In the genomic region with DNA sequence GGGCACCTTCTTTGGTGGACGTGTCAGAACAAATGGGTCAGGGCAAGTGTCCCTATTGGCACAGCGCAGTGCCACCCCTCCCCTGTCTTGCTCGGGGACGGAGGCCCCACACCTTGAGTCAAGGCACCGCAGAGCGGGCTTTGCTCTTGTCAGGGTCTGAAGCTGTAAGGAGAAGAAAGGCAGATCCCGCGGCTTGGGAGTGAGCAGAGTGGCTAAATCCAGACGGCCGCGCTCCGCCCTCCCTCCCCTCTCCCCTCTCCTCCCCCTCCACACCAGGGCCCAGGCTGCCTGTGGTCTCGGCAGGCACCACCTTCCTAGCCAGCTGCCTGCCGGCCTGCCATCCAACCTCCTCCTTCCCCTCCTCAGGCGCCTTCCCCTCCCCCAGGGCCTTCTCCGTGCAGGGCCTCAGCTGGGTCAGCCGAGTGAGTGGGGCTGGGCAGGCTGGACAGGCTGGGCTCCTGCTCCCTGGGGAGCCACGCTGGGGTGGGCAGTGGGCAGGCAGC, we compare ENCODE assay signal across 11 cellular contexts. TPM values are rescaled to one million over a fixed set of nuclear protein-coding genes. Genes with fewer than 3 reads are reported as not detected.
A peak's percentile ranks its signal among the peaks of the same experiment; 100 is the strongest.
DNase-seq lines count a peak whose midpoint lies in the region; ATAC-seq, FAIRE-seq and TF ChIP-seq lines count a peak whose summit lies in the region.
"Had no signal": no experiment of that assay in that cellular context is flagged by ENCODE, and none has a peak within 500 bp of the region (broad histone marks: within the 10 kb centered on the region; RNA-seq: fewer than 3 reads in every experiment).

No MANE protein-coding gene starts in this region.

- TF ChIP-seq CTCF in Panc1 (IDR thresholded peaks at IDR 0.05) (no peak), glutamatergic neuron (IDR thresholded peaks at IDR 0.05; ENCODE audit: partially characterized antibody, unreplicated experiment) (no peak), omental fat pad (IDR thresholded peaks at IDR 0.05) (no peak)

- no peaks in the 10 kb centered on the region for H3K36me3 Mint-ChIP-seq in glutamatergic neuron (ENCODE audit: unreplicated experiment)

- H3K9me3 ChIP-seq in BLaER1 = no peaks in the 10 kb centered on the region
- no peaks in the 10 kb centered on the region for H3K9me3 ChIP-seq in Panc1 (ENCODE audit: control insufficient read depth, insufficient read depth, low read depth, low read length)

- peak overlapping the region; percentile 96 for H3K27ac Mint-ChIP-seq in glutamatergic neuron (ENCODE audit: unreplicated experiment)

- H3K36me3 ChIP-seq in BLaER1 (0 out of 2 replicates have a peak, but pooled peaks cover 11% of the 10 kb centered on the region), Panc1 (ENCODE audit: control insufficient read depth, insufficient read depth, low read length) (no peaks in the 10 kb centered on the region)

- no peak for DNase-seq in Panc1 (ENCODE audit: low read depth, low spot score)
- peak; percentile 91 for DNase-seq in glutamatergic neuron
- no peak for DNase-seq in omental fat pad (ENCODE audit: low spot score)
- no peak for DNase-seq in GM12892 (ENCODE audit: insufficient read length)
- DNase-seq: DMS153 had no signal

- no TSS peak for BruUV-seq in Panc1 (replicated peaks; lab: Mats Ljungman, UMichigan)

- H3K27ac ChIP-seq in BLaER1 (peak overlapping the region; percentile 88), Panc1 (ENCODE audit: low read length) (no peak overlapping the region)

- H4K20me1 ChIP-seq in BLaER1 = no peaks in the 10 kb centered on the region

- no peak for FAIRE-seq in GM12892 (lab: Jason Lieb, UNC)

- CTCF ChIA-PET in Panc1 (lab: Charles Lee) = no interaction called here

- intact Hi-C loops in Panc1 (cut with micrococcal nuclease; ENCODE audit: unreplicated experiment) = no loop called here

- H3K4me2 ChIP-seq in BLaER1 = peak overlapping the region; percentile 95

- H3K27me3 Mint-ChIP-seq in glutamatergic neuron (ENCODE audit: unreplicated experiment) = peaks cover 4% of the 10 kb centered on the region

- peaks cover 19% of the 10 kb centered on the region for H3K4me1 Mint-ChIP-seq in glutamatergic neuron (ENCODE audit: low read depth, unreplicated experiment)

- peak overlapping the region; percentile 65 for H3K4me3 Mint-ChIP-seq in glutamatergic neuron (ENCODE audit: unreplicated experiment)

- no peaks in the 10 kb centered on the region for H3K27me3 ChIP-seq in BLaER1
- H3K27me3 ChIP-seq in Panc1 (ENCODE audit: control insufficient read depth, insufficient read depth, low read length) = no peaks in the 10 kb centered on the region

- peaks cover 6% of the 10 kb centered on the region for H3K9me3 Mint-ChIP-seq in glutamatergic neuron (ENCODE audit: unreplicated experiment)

- peaks cover 78% of the 10 kb centered on the region for H3K4me1 ChIP-seq in BLaER1
- peaks cover 3% of the 10 kb centered on the region; the same call in 1 of the 2 replicates for H3K4me1 ChIP-seq in Panc1 (ENCODE audit: control insufficient read depth, insufficient read depth, low read length)

- H3K4me3 ChIP-seq in BLaER1 = peak overlapping the region; percentile 52
- no peak overlapping the region for H3K4me3 ChIP-seq in Panc1 (ENCODE audit: low read depth in 2 of 2, low read length in 2 of 2)

- in situ Hi-C loops in Panc1 (cut with HindIII; ENCODE audit: low pct_unique_long_range_greater_than_20kb, low sequenced_read_pairs) = no loop called here

- POLR2A ChIA-PET in Panc1 (lab: Charles Lee) = no interaction called here

- TF ChIP-seq POLR2A in GM12892 (IDR thresholded peaks at IDR 0.05; ENCODE audit: low read depth, low read length) = no peak

- H3K9ac ChIP-seq in BLaER1 = peak overlapping the region; percentile 71; the same call in 1 of the 2 replicates

- ATAC-seq in Panc1 (peak; percentile 13; the same call in 1 of the 2 replicates), omental fat pad (ENCODE audit: low FRiP score) (peak; percentile 50), HG02885 (IDR thresholded peaks at IDR 0.05; ENCODE audit: poor library complexity, unreplicated experiment) (no peak), HG02852 (IDR thresholded peaks at IDR 0.05; ENCODE audit: unreplicated experiment) (no peak), HG02623 (IDR thresholded peaks at IDR 0.05; ENCODE audit: unreplicated experiment) (no peak)
- ATAC-seq: HCT116 had no signal

RNA-seq across cellular contexts. Expression of a gene that starts 25.8 kb away (rescaled TPM):
- 3.4 TPM for total RNA-seq in Panc1 (2021; ENCODE audit: unreplicated experiment)
- 2.7 TPM for polyA plus RNA-seq in Panc1 (2012; ENCODE audit: insufficient read length)
- total RNA-seq in glutamatergic neuron (ENCODE audit: unreplicated experiment) = 92.9 TPM
- 10 to 100 TPM; 12.4 to 28.9 (median 17.7) TPM for total RNA-seq in omental fat pad
- not detected for polyA plus RNA-seq in GM12892 (2012; ENCODE audit: missing spikeins)

RNA-seq across cellular contexts. Expression of a gene that starts 38.2 kb away (rescaled TPM):
- 66.2 TPM for total RNA-seq in Panc1 (2021; ENCODE audit: unreplicated experiment)
- polyA plus RNA-seq in Panc1 (2012; ENCODE audit: insufficient read length) = 91.4 TPM
- 23.2 TPM for total RNA-seq in glutamatergic neuron (ENCODE audit: unreplicated experiment)
- total RNA-seq in omental fat pad = 10 to 100 TPM; 22.6 to 37.8 (median 29.4) TPM
- polyA plus RNA-seq in GM12892 (2012; ENCODE audit: missing spikeins) = 26.6 TPM

RNA-seq across cellular contexts. Expression of a gene that starts 42.3 kb away (rescaled TPM):
- total RNA-seq in Panc1 (2021; ENCODE audit: unreplicated experiment) (0.69 TPM), glutamatergic neuron (ENCODE audit: unreplicated experiment) (1.3 TPM), omental fat pad (100 to 1,000 TPM in 3 of 4 donors, 10 to 100 TPM in 1; 39.4 to 292 (median 182) TPM)
- 0.19 TPM for polyA plus RNA-seq in Panc1 (2012; ENCODE audit: insufficient read length)
- not detected for polyA plus RNA-seq in GM12892 (2012; ENCODE audit: missing spikeins)
- total RNA-seq: glomerular endothelial cell had no signal

RNA-seq across cellular contexts. Expression of a gene that starts 53.8 kb away (rescaled TPM):
- total RNA-seq in Panc1 (2021; ENCODE audit: unreplicated experiment) (0.21 TPM), glutamatergic neuron (ENCODE audit: unreplicated experiment) (5.4 TPM), omental fat pad (under 1 TPM in 2 of 4 donors, not detected in 2; 0.12 to 0.19 TPM)
- not detected for polyA plus RNA-seq in Panc1 (2012; ENCODE audit: insufficient read length)
- not detected for polyA plus RNA-seq in GM12892 (2012; ENCODE audit: missing spikeins)
- total RNA-seq: glomerular endothelial cell had no signal

Comparison
In these comparisons a context has a peak if more than half of its experiments do, and no peak if none do; other contexts are left out.
1. ATAC-seq: peak in Panc1 (single experiment) and omental fat pad (single experiment); none in HG02885 (single experiment), HG02852 (single experiment) and HG02623 (single experiment).
2. RNA of a gene that starts 42.3 kb away (total RNA-seq): 39.4 to 292 TPM in omental fat pad; 1.3 TPM in glutamatergic neuron (single experiment) and 0.69 TPM in Panc1 (single experiment); every median in the first group is over 10 times any median in the second.